Comparison of ENCODE assay signal across 7 cellular contexts in genomic region chr15:84878504-84878903, GRCh38. TPM values are rescaled to one million over a fixed set of nuclear protein-coding genes. Genes with fewer than 3 reads are reported as not detected.
DNase-seq lines count a peak whose midpoint lies in the region; ATAC-seq and TF ChIP-seq lines count a peak whose summit lies in the region.

No MANE protein-coding gene starts in this region.

- TF ChIP-seq POLR2A in lower leg skin (IDR thresholded peaks at IDR 0.05) = no peak

- WGBS in lower leg skin, 2 donors = 35 to 54% methylated on average over 4 of the region's 4 CpGs

- H3K4me3 ChIP-seq in GM12864 (ENCODE audit: low read depth, low read length) (no peak overlapping the region), lower leg skin (ENCODE audit: low read depth, poor library complexity, severe bottlenecking) (no peak overlapping the region)

- no peak for ATAC-seq in HG02759 (IDR thresholded peaks at IDR 0.05; ENCODE audit: unreplicated experiment)

- intact Hi-C loops in lower leg skin (cut with DNase I; ENCODE audit: low total_unique reads) = no loop called here

- no peak for DNase-seq in GM12864 (ENCODE audit: low read depth)
- DNase-seq in NAMALWA (ENCODE audit: low spot score) = peak; percentile 58
- DNase-seq in activated CD4-positive, CD25-positive, alpha-beta regulatory T cell treated with anti-CD3 and anti-CD28 coated beads, Interleukin-2, amount 50 U/mL, for 72 hours = peak; percentile 55
- DNase-seq in cerebellum (ENCODE audit: low spot score) = peak; percentile 62
- peak; percentile 58 to 93 for DNase-seq in lower leg skin (ENCODE audit: low spot score in 2 of 2)
- DNase-seq in stimulated activated CD4-positive, alpha-beta T cell treated with anti-CD3 and anti-CD28 coated beads, TNF-alpha, amount 100 ng/mL, for 4 hours (ENCODE audit: low read depth in 3 of 3) = peak; percentile 9 to 31 (median 31)

- TF ChIP-seq CTCF in GM12864 (IDR thresholded peaks at IDR 0.05; ENCODE audit: low read depth, low read length, missing control alignments) (peak; percentile 77), lower leg skin (IDR thresholded peaks at IDR 0.05) (no peak)

RNA-seq across cellular contexts. Expression of gene SLC28A1, which starts 6.0 kb away (rescaled TPM):
- total RNA-seq in cerebellum (not detected), lower leg skin (not detected)
